Comparison of ENCODE assay signal across 15 cellular contexts in genomic region chr17:56902350-56902749, GRCh38. TPM values are rescaled to one million over a fixed set of nuclear protein-coding genes. Genes with fewer than 3 reads are reported as not detected.
DNase-seq lines count a peak whose midpoint lies in the region; ATAC-seq lines count a peak whose summit lies in the region.
"Had no signal": no experiment of that assay in that cellular context is flagged by ENCODE, and none has a peak within 500 bp of the region (broad histone marks: within the 10 kb centered on the region; RNA-seq: fewer than 3 reads in every experiment).

No MANE protein-coding gene starts in this region.

- ATAC-seq in GM19324 (IDR thresholded peaks at IDR 0.05; ENCODE audit: low FRiP score, unreplicated experiment) (no peak), HG03039 (IDR thresholded peaks at IDR 0.05; ENCODE audit: unreplicated experiment) (no peak)
- ATAC-seq: effector memory CD8-positive, alpha-beta T cell; GM23338 had no signal

- H3K27me3 ChIP-seq in H7 (ENCODE audit: control insufficient read depth, insufficient read depth, low read length) = no peaks in the 10 kb centered on the region

- DNase-seq in COLO829 (ENCODE audit: low spot score) (peak; percentile 66), NCI-H226 (peak; percentile 86), dedifferentiated amniotic fluid mesenchymal stem cell (ENCODE audit: extremely low spot score) (peak; percentile 50), myocyte (ENCODE audit: low read depth) (peak; percentile 86), H7 (no peak), RPMI8226 (no peak)
- DNase-seq: amygdala; effector memory CD8-positive, alpha-beta T cell; immature natural killer cell; natural killer cell; NCI-H2029 treated with DMSO at 0.1 percent for 48 hours; stimulated activated CD4-positive, alpha-beta T cell treated with anti-CD3 and anti-CD28 coated beads, Interleukin-12 subunit alpha, Interleukin-12 subunit beta, amount 100 ng/mL, for 4 hours had no signal

- H3K36me3 ChIP-seq in H7 (replicated peaks; ENCODE audit: control insufficient read depth, insufficient read depth, low read length) = peaks cover 7% of the 10 kb centered on the region

- H3K4me3 ChIP-seq in H7 (ENCODE audit: insufficient read depth, low read depth, low read length) = no peak overlapping the region
- H3K4me3 ChIP-seq: GM23338 had no signal

RNA-seq across cellular contexts. Expression of gene TRIM25, which starts 11.5 kb away (rescaled TPM):
- 12.5 and 19.9 TPM in 2 replicates for total RNA-seq in myocyte
- polyA plus RNA-seq in myocyte (2012) = 21.2 TPM
- 7.5 and 7.9 TPM in 2 replicates for total RNA-seq in H7 (2014; rRNA removed; shearing (Covaris generic))

RNA-seq across cellular contexts. Expression of gene COIL, which starts 58.5 kb away (rescaled TPM):
- total RNA-seq in myocyte = 16.7 and 18.8 TPM in 2 replicates
- polyA plus RNA-seq in myocyte (2012) = 8.1 TPM
- 15.8 and 21.4 TPM in 2 replicates for total RNA-seq in H7 (2014; rRNA removed; shearing (Covaris generic))

Comparison
In these comparisons a context has a peak if more than half of its experiments do, and no peak if none do; other contexts are left out.
1. DNase-seq: peak in COLO829 (single experiment), NCI-H226 (single experiment), dedifferentiated amniotic fluid mesenchymal stem cell (single experiment) and myocyte (single experiment); none in H7 (single experiment) and RPMI8226 (single experiment).